8 cellular contexts compared by ENCODE assay signal in genomic region chr16:78122774-78123315, GRCh38. TPM values are rescaled to one million over a fixed set of nuclear protein-coding genes. Genes with fewer than 3 reads are reported as not detected.
DNase-seq lines count a peak whose midpoint lies in the region; ATAC-seq, FAIRE-seq and TF ChIP-seq lines count a peak whose summit lies in the region.

No MANE protein-coding gene starts in this region.

- no peaks in the 10 kb centered on the region for H3K9me3 Mint-ChIP-seq in naive thymus-derived CD8-positive, alpha-beta T cell

- DNase-seq in AG08395 (ENCODE audit: low spot score) (peak; percentile 60), GM12865 (ENCODE audit: low read depth) (peak; percentile 45), NCI-H1436 treated with DMSO at 0.1 percent for 48 hours (lab: John Stamatoyannopoulos, UW) (peak; percentile 45)
- DNase-seq in naive thymus-derived CD8-positive, alpha-beta T cell = peak in 3 of 10 donors; percentile 51 to 61 (median 57)
- DNase-seq in effector CD4-positive, alpha-beta T cell = no peak

- peak; percentile 80 for ATAC-seq in HG02798 (IDR thresholded peaks at IDR 0.05; ENCODE audit: poor library complexity, unreplicated experiment)
- peak; percentile 69 for ATAC-seq in esophagus mucosa
- peak; percentile 71 to 74 for ATAC-seq in naive thymus-derived CD8-positive, alpha-beta T cell

- POLR2A ChIA-PET in naive thymus-derived CD8-positive, alpha-beta T cell (lab: Charles Lee) = no interaction called here

- H3K27me3 Mint-ChIP-seq in naive thymus-derived CD8-positive, alpha-beta T cell = no peaks in the 10 kb centered on the region

- H3K4me3 ChIP-seq in GM12865 (ENCODE audit: low read depth, low read length) = no peak overlapping the region

- peaks cover 2 to 6% (median 3%) of the 10 kb centered on the region in 4 donors for H3K4me1 Mint-ChIP-seq in naive thymus-derived CD8-positive, alpha-beta T cell

- H3K27ac Mint-ChIP-seq in naive thymus-derived CD8-positive, alpha-beta T cell = peak overlapping the region in 5 of 10 donors; percentile 7 to 82 (median 56)

- peak; percentile 88 for FAIRE-seq in TTC549 (lab: Jason Lieb, UNC)

- TF ChIP-seq CTCF in GM12865 (IDR thresholded peaks at IDR 0.05; ENCODE audit: insufficient read depth, low read depth, low read length, missing control alignments) = peak; percentile 15

- peaks cover 0 to 36% (median 10%) of the 10 kb centered on the region in 3 donors for H3K36me3 Mint-ChIP-seq in naive thymus-derived CD8-positive, alpha-beta T cell

- H3K4me3 Mint-ChIP-seq in naive thymus-derived CD8-positive, alpha-beta T cell = no peak overlapping the region

RNA-seq across cellular contexts. Expression of gene WWOX, which starts 23.4 kb away (rescaled TPM):
- 11.2 TPM for total RNA-seq in esophagus mucosa
- 10 to 100 TPM; 18.2 to 21.2 TPM for total RNA-seq in naive thymus-derived CD8-positive, alpha-beta T cell
- 10 to 100 TPM; 13.4 to 18.4 (median 16.4) TPM for polyA plus RNA-seq in naive thymus-derived CD8-positive, alpha-beta T cell
